14 cellular contexts compared by ENCODE assay signal in genomic region chr3:65354880-65355279, GRCh38.
DNase-seq lines count a peak whose midpoint lies in the region; ATAC-seq and TF ChIP-seq lines count a peak whose summit lies in the region.
"Had no signal": no experiment of that assay in that cellular context is flagged by ENCODE, and none has a peak within 500 bp of the region (broad histone marks: within the 10 kb centered on the region; RNA-seq: fewer than 3 reads in every experiment).

No MANE protein-coding gene starts in this region.

- TF ChIP-seq POLR2A in sigmoid colon (IDR thresholded peaks at IDR 0.05) (no peak), stomach (IDR thresholded peaks at IDR 0.05) (no peak)

- no peaks in the 10 kb centered on the region for H3K36me3 ChIP-seq in Caco-2 (ENCODE audit: control insufficient read depth, insufficient read depth, low read length)
- H3K36me3 ChIP-seq in sigmoid colon, result peaks cover 0 to 22% (median 2%) of the 10 kb centered on the region in 4 donors
- peaks cover 0 to 34% (median 22%) of the 10 kb centered on the region in 4 donors for H3K36me3 ChIP-seq in stomach

- H3K9me3 ChIP-seq in Caco-2 (no peaks in the 10 kb centered on the region), sigmoid colon (no peaks in the 10 kb centered on the region), stomach (no peaks in the 10 kb centered on the region)

- H3K27ac Mint-ChIP-seq in Caco-2 (ENCODE audit: unreplicated experiment), result no peak overlapping the region
- H3K27ac Mint-ChIP-seq: B cell; CD8-positive, alpha-beta memory T cell had no signal

- H3K4me3 ChIP-seq in Caco-2 (ENCODE audit: low read depth, low read length) (no peak overlapping the region), sigmoid colon (no peak overlapping the region), stomach (no peak overlapping the region)
- H3K4me3 ChIP-seq: GM23248 had no signal

- 90 to 91% methylated on average over 4 of the region's 4 CpGs for WGBS in sigmoid colon, 2 donors
- WGBS in stomach, 5 donors, result 80 to 93% (median 92%) methylated on average over 4 of the region's 4 CpGs

- H3K27me3 Mint-ChIP-seq in Caco-2 (ENCODE audit: insufficient read depth, unreplicated experiment), result no peaks in the 10 kb centered on the region

- no peaks in the 10 kb centered on the region for H3K4me1 ChIP-seq in Caco-2
- peaks cover 0 to 43% (median 19%) of the 10 kb centered on the region in 4 donors for H3K4me1 ChIP-seq in sigmoid colon
- H3K4me1 ChIP-seq in stomach, result no peaks in the 10 kb centered on the region

- H3K27ac ChIP-seq in sigmoid colon (peak overlapping the region in 3 of 4 donors; percentile 38 to 64 (median 58)), stomach (no peak overlapping the region)
- H3K27ac ChIP-seq: GM23248 had no signal

- peaks cover 28% of the 10 kb centered on the region for H3K36me3 Mint-ChIP-seq in Caco-2 (ENCODE audit: insufficient read depth, unreplicated experiment)
- H3K36me3 Mint-ChIP-seq: CD8-positive, alpha-beta memory T cell had no signal

- peaks cover under 1% of the 10 kb centered on the region for H3K4me1 Mint-ChIP-seq in Caco-2 (ENCODE audit: low read depth, unreplicated experiment)
- H3K4me1 Mint-ChIP-seq: B cell; CD8-positive, alpha-beta memory T cell had no signal

- TF ChIP-seq CTCF in Caco-2 (IDR thresholded peaks at IDR 0.05; ENCODE audit: insufficient read depth in 1 of 2, low read depth in 1 of 2, low read length in 1 of 2, severe bottlenecking in 1 of 2, unreplicated experiment in 1 of 2), result no peak
- no peak for TF ChIP-seq CTCF in sigmoid colon (IDR thresholded peaks at IDR 0.05)
- TF ChIP-seq CTCF in stomach (IDR thresholded peaks at IDR 0.05), result no peak

- no peak overlapping the region for H3K4me3 Mint-ChIP-seq in Caco-2 (ENCODE audit: unreplicated experiment)
- H3K4me3 Mint-ChIP-seq: B cell, H9 had no signal

- BruUV-seq in Caco-2 (replicated peaks; lab: Mats Ljungman, UMichigan), result TSS peak; percentile 15

- intact Hi-C loops in Caco-2 (cut with micrococcal nuclease; ENCODE audit: unreplicated experiment) (no loop called here), sigmoid colon (cut with DNase I) (loop anchor here (5.0 kb wide), 1 partner anchor 47 kb away; no protein-coding TSS in a partner anchor), stomach (cut with DNase I; ENCODE audit: low total_unique reads) (no loop called here)

- POLR2A ChIA-PET in Caco-2 (lab: Charles Lee), result no interaction called here

- DNase-seq in Caco-2 (no peak), NCI-H526 treated with DMSO at 0.1 percent for 48 hours (lab: John Stamatoyannopoulos, UW) (peak; percentile 8), fibroblast of peridontal ligament (ENCODE audit: extremely low read depth) (peak; percentile 13), sigmoid colon (no peak), stomach (no peak), NCI-H187 treated with DMSO at 0.1 percent for 48 hours (lab: John Stamatoyannopoulos, UW) (no peak)
- DNase-seq: ACHN; CD8-positive, alpha-beta memory T cell; DMS53; GF-D8; GM23248; H9 had no signal

- no peak for TF ChIP-seq EP300 in sigmoid colon (IDR thresholded peaks at IDR 0.05)
- no peak for TF ChIP-seq EP300 in stomach (IDR thresholded peaks at IDR 0.05)

- H3K9me3 Mint-ChIP-seq in Caco-2 (ENCODE audit: unreplicated experiment), result no peaks in the 10 kb centered on the region
- H3K9me3 Mint-ChIP-seq: H9 had no signal

- no peaks in the 10 kb centered on the region for H3K27me3 ChIP-seq in Caco-2 (replicated peaks; ENCODE audit: control insufficient read depth, insufficient read depth, low read length)
- no peaks in the 10 kb centered on the region for H3K27me3 ChIP-seq in sigmoid colon
- H3K27me3 ChIP-seq in stomach, result peaks cover 0 to 5% (median 0%) of the 10 kb centered on the region in 3 donors

- ATAC-seq in HG03571 (IDR thresholded peaks at IDR 0.05; ENCODE audit: unreplicated experiment), result no peak

- CTCF ChIA-PET in Caco-2 (lab: Charles Lee), result no interaction called here

Comparison
In these comparisons a context has a peak if more than half of its experiments do, and no peak if none do; other contexts are left out.
1. DNase-seq: peak in NCI-H526 treated with DMSO at 0.1 percent for 48 hours (single experiment) and fibroblast of peridontal ligament (single experiment); none in Caco-2 (0 of 2), sigmoid colon (single experiment), stomach (single experiment) and NCI-H187 treated with DMSO at 0.1 percent for 48 hours (single experiment).
2. H3K27ac ChIP-seq: peak in sigmoid colon (3 of 4); none in stomach (0 of 5).